ENCODE assay signal across 13 cellular contexts in the genomic region with DNA sequence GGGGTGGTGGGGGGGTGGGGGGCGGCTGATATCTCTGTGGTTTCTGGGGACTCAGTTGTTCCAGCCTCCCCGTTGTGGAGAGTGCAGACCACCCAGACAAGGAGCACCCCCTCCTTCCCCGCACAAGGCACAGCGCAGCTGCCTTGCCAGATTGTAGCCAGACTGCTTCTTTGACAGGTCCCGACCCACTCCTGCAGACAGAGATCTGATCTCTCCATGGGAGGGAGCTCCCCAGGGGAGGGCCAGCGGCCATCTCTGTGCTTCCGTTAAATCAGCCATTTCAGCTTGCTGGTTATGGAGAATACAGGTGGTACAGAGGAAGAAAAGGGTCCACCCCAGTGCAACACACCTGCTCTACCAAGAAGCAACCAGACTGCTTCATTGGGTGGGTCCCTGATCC.
"Had no signal": no experiment of that assay in that cellular context is flagged by ENCODE, and none has a peak within 500 bp of the region (broad histone marks: within the 10 kb centered on the region; RNA-seq: fewer than 3 reads in every experiment).

No MANE protein-coding gene starts in this region.

- H3K4me1 ChIP-seq: body of pancreas, transverse colon, uterus had no signal

- H3K27me3 ChIP-seq: body of pancreas, transverse colon, uterus had no signal

- H3K27ac ChIP-seq: body of pancreas, transverse colon, uterus had no signal

- DNase-seq: activated CD4-positive, alpha-beta T cell treated with anti-CD3 and anti-CD28 coated beads, Interleukin-2, amount 50 U/mL, for 1 hour; activated CD4-positive, CD25-positive, alpha-beta regulatory T cell treated with anti-CD3 and anti-CD28 coated beads, Interleukin-2, amount 50 U/mL, for 72 hours; activated CD8-positive, alpha-beta memory T cell treated with anti-CD3 and anti-CD28 coated beads, Interleukin-2, amount 50 U/mL, for 4 hours; activated naive CD4-positive, alpha-beta T cell treated with anti-CD3 and anti-CD28 coated beads for 36 hours; activated T-cell treated with anti-CD3 and anti-CD28 coated beads, Interleukin-2, amount 50 U/mL, for 4 hours; effector memory CD8-positive, alpha-beta T cell; foreskin fibroblast; stimulated activated CD4-positive, alpha-beta T cell treated with anti-CD3 and anti-CD28 coated beads, Interleukin-15, amount 100 ng/mL, for 24 hours; stimulated activated CD4-positive, alpha-beta T cell treated with anti-CD3 and anti-CD28 coated beads, Interleukin-2, amount 100 ng/mL, for 48 hours; transverse colon had no signal

- ATAC-seq: activated T-cell treated with anti-CD3 and anti-CD28 coated beads, Interleukin-2, amount 50 U/mL, for 4 hours; body of pancreas; effector memory CD8-positive, alpha-beta T cell had no signal

- H3K9me3 ChIP-seq: body of pancreas, transverse colon had no signal

- H3K36me3 ChIP-seq: transverse colon, uterus had no signal

- H3K4me3 ChIP-seq: body of pancreas, transverse colon, uterus had no signal

- FAIRE-seq: kidney had no signal
